1 cellular context compared by ENCODE assay signal in the genomic region with DNA sequence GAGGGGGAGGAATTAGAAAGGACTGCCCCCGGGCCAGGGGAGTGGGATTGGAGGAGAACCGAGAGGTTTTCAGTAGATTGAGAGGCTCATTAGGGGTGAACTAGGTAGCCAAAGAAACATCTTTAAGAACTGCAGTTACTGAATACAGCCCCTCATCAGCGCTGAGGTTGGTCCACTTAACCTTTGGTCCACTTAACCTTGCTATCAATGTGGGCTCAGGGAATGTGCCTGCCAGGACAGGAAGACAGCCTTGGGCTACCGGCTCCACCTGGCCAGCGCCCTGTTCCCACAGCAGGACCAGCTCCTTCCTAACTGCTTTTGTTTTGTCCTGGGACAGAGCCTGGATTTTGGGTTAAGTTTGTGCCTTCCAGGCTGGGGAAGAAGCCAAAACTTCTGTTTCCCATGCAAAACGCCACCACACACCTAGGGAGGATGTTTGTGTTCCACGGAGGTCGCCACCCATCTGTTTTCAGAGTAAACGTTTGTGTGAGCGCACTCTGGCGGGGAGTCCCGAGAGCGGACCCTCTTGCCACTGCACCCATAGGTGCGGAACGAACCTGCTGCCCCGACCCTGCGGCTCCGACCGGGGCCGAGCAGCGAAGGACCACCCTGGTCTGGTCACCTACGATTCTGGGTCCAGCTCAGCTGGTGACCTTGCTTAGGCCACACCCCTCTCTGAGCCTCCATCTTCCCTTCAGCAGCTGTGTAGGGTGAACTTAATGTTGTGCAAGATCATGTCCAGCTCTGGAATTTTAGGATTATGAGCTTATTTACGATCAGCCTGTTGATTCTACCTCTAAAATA.
TF ChIP-seq lines count a peak whose summit lies in the region.

No MANE protein-coding gene starts in this region.

TF ChIP-seq in HepG2, 621 proteins besides CTCF, POLR2A, EP300 and RAD21 (continued from another document and continues in another):
- TF ChIP-seq, protein P1, sequence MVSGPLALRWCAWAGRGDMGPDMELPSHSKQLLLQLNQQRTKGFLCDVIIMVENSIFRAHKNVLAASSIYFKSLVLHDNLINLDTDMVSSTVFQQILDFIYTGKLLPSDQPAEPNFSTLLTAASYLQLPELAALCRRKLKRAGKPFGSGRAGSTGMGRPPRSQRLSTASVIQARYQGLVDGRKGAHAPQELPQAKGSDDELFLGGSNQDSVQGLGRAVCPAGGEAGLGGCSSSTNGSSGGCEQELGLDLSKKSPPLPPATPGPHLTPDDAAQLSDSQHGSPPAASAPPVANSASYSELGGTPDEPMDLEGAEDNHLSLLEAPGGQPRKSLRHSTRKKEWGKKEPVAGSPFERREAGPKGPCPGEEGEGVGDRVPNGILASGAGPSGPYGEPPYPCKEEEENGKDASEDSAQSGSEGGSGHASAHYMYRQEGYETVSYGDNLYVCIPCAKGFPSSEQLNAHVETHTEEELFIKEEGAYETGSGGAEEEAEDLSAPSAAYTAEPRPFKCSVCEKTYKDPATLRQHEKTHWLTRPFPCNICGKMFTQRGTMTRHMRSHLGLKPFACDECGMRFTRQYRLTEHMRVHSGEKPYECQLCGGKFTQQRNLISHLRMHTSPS (CRISPR knock-in tag; IDR thresholded peaks at IDR 0.05; ENCODE audit: low read depth) = no peak
- TF ChIP-seq RXRA (CRISPR knock-in tag; IDR thresholded peaks at IDR 0.05) (0 out of 2 replicates have a peak, but pooled peaks have one; percentile 51), TOPORS (CRISPR knock-in tag; IDR thresholded peaks at IDR 0.05) (no peak), POGZ (CRISPR knock-in tag; IDR thresholded peaks at IDR 0.05) (peak; percentile 83), KMT2B (CRISPR knock-in tag; IDR thresholded peaks at IDR 0.05) (no peak; the same call in 1 of the 2 replicates), SRSF1 (optimal IDR thresholded peaks at IDR 0.05; ENCODE audit: low read depth, low read length) (peak; percentile 18), GATAD2A (CRISPR knock-in tag; IDR thresholded peaks at IDR 0.05) (peak; percentile 71; the same call in 1 of the 2 replicates), ZNF605 (CRISPR knock-in tag; IDR thresholded peaks at IDR 0.05) (no peak), SAP130 (CRISPR knock-in tag; IDR thresholded peaks at IDR 0.05; ENCODE audit: low read depth) (peak; percentile 65), HOXD1 (CRISPR knock-in tag; IDR thresholded peaks at IDR 0.05) (0 out of 2 replicates have a peak, but pooled peaks have one; percentile 51), CCAR2 (optimal IDR thresholded peaks at IDR 0.05; ENCODE audit: low read depth, low read length) (no peak), GFI1 (CRISPR knock-in tag; IDR thresholded peaks at IDR 0.05; ENCODE audit: borderline replicate concordance) (no peak), ZC3H4 (CRISPR knock-in tag; IDR thresholded peaks at IDR 0.05; ENCODE audit: borderline replicate concordance) (no peak), HHEX (CRISPR knock-in tag; IDR thresholded peaks at IDR 0.05) (no peak), ZFP36L1 (CRISPR knock-in tag; IDR thresholded peaks at IDR 0.05) (no peak), TAF1 (CRISPR knock-in tag; IDR thresholded peaks at IDR 0.05) (no peak), RBM39 (IDR thresholded peaks at IDR 0.05; ENCODE audit: low read depth, low read length, poor library complexity, severe bottlenecking) (peak; percentile 58), CENPX (CRISPR knock-in tag; IDR thresholded peaks at IDR 0.05) (no peak), NBN (conservative IDR thresholded peaks at IDR 0.05) (no peak), STAG1 (CRISPR knock-in tag; IDR thresholded peaks at IDR 0.05) (peak; percentile 75), KLF11 (CRISPR knock-in tag; IDR thresholded peaks at IDR 0.05) (no peak), GATAD1 (CRISPR knock-in tag; IDR thresholded peaks at IDR 0.05) (peak; percentile 92), HES4 (CRISPR knock-in tag; IDR thresholded peaks at IDR 0.05; ENCODE audit: borderline replicate concordance) (no peak), CC2D1A (CRISPR knock-in tag; IDR thresholded peaks at IDR 0.05) (no peak), RBAK (CRISPR knock-in tag; IDR thresholded peaks at IDR 0.05) (no peak), PRPF4 (IDR thresholded peaks at IDR 0.05; ENCODE audit: low read depth, low read length, poor library complexity, severe bottlenecking) (no peak), ZSCAN9 (CRISPR knock-in tag; IDR thresholded peaks at IDR 0.05; ENCODE audit: borderline replicate concordance) (no peak; the same call in 1 of the 2 replicates), THYN1 (CRISPR knock-in tag; IDR thresholded peaks at IDR 0.05; ENCODE audit: borderline replicate concordance, low read depth) (no peak), SRSF9 (IDR thresholded peaks at IDR 0.05; ENCODE audit: borderline replicate concordance, insufficient read depth, low read depth, low read length, poor library complexity, severe bottlenecking) (no peak), ZNF891 (CRISPR knock-in tag; IDR thresholded peaks at IDR 0.05) (peak; percentile 61; the same call in 1 of the 2 replicates), ZNF773 (CRISPR knock-in tag; IDR thresholded peaks at IDR 0.05; ENCODE audit: borderline replicate concordance) (no peak), ZNF451 (CRISPR knock-in tag; IDR thresholded peaks at IDR 0.05) (no peak), FOXM1 (CRISPR knock-in tag; IDR thresholded peaks at IDR 0.05) (no peak), NPAS2 (CRISPR knock-in tag; IDR thresholded peaks at IDR 0.05; ENCODE audit: borderline replicate concordance) (no peak)
- TF ChIP-seq, protein P2, sequence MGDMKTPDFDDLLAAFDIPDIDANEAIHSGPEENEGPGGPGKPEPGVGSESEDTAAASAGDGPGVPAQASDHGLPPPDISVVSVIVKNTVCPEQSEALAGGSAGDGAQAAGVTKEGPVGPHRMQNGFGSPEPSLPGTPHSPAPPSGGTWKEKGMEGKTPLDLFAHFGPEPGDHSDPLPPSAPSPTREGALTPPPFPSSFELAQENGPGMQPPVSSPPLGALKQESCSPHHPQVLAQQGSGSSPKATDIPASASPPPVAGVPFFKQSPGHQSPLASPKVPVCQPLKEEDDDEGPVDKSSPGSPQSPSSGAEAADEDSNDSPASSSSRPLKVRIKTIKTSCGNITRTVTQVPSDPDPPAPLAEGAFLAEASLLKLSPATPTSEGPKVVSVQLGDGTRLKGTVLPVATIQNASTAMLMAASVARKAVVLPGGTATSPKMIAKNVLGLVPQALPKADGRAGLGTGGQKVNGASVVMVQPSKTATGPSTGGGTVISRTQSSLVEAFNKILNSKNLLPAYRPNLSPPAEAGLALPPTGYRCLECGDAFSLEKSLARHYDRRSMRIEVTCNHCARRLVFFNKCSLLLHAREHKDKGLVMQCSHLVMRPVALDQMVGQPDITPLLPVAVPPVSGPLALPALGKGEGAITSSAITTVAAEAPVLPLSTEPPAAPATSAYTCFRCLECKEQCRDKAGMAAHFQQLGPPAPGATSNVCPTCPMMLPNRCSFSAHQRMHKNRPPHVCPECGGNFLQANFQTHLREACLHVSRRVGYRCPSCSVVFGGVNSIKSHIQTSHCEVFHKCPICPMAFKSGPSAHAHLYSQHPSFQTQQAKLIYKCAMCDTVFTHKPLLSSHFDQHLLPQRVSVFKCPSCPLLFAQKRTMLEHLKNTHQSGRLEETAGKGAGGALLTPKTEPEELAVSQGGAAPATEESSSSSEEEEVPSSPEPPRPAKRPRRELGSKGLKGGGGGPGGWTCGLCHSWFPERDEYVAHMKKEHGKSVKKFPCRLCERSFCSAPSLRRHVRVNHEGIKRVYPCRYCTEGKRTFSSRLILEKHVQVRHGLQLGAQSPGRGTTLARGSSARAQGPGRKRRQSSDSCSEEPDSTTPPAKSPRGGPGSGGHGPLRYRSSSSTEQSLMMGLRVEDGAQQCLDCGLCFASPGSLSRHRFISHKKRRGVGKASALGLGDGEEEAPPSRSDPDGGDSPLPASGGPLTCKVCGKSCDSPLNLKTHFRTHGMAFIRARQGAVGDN (CRISPR knock-in tag; IDR thresholded peaks at IDR 0.05) = peak; percentile 89
- TF ChIP-seq, protein P3, sequence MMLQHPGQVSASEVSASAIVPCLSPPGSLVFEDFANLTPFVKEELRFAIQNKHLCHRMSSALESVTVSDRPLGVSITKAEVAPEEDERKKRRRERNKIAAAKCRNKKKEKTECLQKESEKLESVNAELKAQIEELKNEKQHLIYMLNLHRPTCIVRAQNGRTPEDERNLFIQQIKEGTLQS (CRISPR knock-in tag; IDR thresholded peaks at IDR 0.05) = no peak
- TF ChIP-seq, protein P4, sequence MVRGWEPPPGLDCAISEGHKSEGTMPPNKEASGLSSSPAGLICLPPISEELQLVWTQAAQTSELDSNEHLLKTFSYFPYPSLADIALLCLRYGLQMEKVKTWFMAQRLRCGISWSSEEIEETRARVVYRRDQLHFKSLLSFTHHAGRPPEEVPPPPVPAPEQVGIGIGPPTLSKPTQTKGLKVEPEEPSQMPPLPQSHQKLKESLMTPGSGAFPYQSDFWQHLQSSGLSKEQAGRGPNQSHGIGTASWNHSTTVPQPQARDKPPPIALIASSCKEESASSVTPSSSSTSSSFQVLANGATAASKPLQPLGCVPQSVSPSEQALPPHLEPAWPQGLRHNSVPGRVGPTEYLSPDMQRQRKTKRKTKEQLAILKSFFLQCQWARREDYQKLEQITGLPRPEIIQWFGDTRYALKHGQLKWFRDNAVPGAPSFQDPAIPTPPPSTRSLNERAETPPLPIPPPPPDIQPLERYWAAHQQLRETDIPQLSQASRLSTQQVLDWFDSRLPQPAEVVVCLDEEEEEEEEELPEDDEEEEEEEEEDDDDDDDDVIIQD (CRISPR knock-in tag; IDR thresholded peaks at IDR 0.05; ENCODE audit: low read depth) = peak; percentile 55; the same call in 1 of the 2 replicates
- TF ChIP-seq, protein P5, sequence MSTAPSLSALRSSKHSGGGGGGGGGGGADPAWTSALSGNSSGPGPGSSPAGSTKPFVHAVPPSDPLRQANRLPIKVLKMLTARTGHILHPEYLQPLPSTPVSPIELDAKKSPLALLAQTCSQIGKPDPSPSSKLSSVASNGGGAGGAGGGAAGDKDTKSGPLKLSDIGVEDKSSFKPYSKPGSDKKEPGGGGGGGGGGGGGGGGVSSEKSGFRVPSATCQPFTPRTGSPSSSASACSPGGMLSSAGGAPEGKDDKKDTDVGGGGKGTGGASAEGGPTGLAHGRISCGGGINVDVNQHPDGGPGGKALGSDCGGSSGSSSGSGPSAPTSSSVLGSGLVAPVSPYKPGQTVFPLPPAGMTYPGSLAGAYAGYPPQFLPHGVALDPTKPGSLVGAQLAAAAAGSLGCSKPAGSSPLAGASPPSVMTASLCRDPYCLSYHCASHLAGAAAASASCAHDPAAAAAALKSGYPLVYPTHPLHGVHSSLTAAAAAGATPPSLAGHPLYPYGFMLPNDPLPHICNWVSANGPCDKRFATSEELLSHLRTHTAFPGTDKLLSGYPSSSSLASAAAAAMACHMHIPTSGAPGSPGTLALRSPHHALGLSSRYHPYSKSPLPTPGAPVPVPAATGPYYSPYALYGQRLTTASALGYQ (CRISPR knock-in tag; IDR thresholded peaks at IDR 0.05) = no peak
- TF ChIP-seq, protein P6, sequence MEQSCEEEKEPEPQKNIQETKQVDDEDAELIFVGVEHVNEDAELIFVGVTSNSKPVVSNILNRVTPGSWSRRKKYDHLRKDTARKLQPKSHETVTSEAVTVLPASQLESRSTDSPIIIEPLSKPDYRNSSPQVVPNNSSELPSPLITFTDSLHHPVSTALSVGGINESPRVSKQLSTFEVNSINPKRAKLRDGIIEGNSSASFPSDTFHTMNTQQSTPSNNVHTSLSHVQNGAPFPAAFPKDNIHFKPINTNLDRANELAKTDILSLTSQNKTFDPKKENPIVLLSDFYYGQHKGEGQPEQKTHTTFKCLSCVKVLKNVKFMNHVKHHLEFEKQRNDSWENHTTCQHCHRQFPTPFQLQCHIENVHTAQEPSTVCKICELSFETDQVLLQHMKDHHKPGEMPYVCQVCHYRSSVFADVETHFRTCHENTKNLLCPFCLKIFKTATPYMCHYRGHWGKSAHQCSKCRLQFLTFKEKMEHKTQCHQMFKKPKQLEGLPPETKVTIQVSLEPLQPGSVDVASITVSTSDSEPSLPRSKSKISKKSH (CRISPR knock-in tag; IDR thresholded peaks at IDR 0.05; ENCODE audit: borderline replicate concordance) = no peak; the same call in 1 of the 2 replicates
- TF ChIP-seq, protein P7, sequence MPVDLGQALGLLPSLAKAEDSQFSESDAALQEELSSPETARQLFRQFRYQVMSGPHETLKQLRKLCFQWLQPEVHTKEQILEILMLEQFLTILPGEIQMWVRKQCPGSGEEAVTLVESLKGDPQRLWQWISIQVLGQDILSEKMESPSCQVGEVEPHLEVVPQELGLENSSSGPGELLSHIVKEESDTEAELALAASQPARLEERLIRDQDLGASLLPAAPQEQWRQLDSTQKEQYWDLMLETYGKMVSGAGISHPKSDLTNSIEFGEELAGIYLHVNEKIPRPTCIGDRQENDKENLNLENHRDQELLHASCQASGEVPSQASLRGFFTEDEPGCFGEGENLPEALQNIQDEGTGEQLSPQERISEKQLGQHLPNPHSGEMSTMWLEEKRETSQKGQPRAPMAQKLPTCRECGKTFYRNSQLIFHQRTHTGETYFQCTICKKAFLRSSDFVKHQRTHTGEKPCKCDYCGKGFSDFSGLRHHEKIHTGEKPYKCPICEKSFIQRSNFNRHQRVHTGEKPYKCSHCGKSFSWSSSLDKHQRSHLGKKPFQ (CRISPR knock-in tag; IDR thresholded peaks at IDR 0.05; ENCODE audit: insufficient replicate concordance) = no peak
- TF ChIP-seq, protein P8, sequence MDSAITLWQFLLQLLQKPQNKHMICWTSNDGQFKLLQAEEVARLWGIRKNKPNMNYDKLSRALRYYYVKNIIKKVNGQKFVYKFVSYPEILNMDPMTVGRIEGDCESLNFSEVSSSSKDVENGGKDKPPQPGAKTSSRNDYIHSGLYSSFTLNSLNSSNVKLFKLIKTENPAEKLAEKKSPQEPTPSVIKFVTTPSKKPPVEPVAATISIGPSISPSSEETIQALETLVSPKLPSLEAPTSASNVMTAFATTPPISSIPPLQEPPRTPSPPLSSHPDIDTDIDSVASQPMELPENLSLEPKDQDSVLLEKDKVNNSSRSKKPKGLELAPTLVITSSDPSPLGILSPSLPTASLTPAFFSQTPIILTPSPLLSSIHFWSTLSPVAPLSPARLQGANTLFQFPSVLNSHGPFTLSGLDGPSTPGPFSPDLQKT (CRISPR knock-in tag; IDR thresholded peaks at IDR 0.05; ENCODE audit: borderline replicate concordance) = no peak
- TF ChIP-seq, protein P9, sequence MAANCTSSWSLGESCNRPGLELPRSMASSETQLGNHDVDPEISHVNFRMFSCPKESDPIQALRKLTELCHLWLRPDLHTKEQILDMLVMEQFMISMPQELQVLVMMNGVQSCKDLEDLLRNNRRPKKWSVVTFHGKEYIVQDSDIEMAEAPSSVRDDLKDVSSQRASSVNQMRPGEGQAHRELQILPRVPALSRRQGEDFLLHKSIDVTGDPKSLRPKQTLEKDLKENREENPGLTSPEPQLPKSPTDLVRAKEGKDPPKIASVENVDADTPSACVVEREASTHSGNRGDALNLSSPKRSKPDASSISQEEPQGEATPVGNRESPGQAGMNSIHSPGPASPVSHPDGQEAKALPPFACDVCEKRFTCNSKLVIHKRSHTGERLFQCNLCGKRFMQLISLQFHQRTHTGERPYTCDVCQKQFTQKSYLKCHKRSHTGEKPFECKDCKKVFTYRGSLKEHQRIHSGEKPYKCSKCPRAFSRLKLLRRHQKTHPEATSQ (CRISPR knock-in tag; IDR thresholded peaks at IDR 0.05; ENCODE audit: borderline replicate concordance) = no peak
- TF ChIP-seq, protein P10, sequence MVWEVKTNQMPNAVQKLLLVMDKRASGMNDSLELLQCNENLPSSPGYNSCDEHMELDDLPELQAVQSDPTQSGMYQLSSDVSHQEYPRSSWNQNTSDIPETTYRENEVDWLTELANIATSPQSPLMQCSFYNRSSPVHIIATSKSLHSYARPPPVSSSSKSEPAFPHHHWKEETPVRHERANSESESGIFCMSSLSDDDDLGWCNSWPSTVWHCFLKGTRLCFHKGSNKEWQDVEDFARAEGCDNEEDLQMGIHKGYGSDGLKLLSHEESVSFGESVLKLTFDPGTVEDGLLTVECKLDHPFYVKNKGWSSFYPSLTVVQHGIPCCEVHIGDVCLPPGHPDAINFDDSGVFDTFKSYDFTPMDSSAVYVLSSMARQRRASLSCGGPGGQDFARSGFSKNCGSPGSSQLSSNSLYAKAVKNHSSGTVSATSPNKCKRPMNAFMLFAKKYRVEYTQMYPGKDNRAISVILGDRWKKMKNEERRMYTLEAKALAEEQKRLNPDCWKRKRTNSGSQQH (CRISPR knock-in tag; IDR thresholded peaks at IDR 0.05; ENCODE audit: low read depth) = 0 out of 2 replicates have a peak, but pooled peaks have one; percentile 36
